8 cellular contexts compared by ENCODE assay signal in the genomic region with DNA sequence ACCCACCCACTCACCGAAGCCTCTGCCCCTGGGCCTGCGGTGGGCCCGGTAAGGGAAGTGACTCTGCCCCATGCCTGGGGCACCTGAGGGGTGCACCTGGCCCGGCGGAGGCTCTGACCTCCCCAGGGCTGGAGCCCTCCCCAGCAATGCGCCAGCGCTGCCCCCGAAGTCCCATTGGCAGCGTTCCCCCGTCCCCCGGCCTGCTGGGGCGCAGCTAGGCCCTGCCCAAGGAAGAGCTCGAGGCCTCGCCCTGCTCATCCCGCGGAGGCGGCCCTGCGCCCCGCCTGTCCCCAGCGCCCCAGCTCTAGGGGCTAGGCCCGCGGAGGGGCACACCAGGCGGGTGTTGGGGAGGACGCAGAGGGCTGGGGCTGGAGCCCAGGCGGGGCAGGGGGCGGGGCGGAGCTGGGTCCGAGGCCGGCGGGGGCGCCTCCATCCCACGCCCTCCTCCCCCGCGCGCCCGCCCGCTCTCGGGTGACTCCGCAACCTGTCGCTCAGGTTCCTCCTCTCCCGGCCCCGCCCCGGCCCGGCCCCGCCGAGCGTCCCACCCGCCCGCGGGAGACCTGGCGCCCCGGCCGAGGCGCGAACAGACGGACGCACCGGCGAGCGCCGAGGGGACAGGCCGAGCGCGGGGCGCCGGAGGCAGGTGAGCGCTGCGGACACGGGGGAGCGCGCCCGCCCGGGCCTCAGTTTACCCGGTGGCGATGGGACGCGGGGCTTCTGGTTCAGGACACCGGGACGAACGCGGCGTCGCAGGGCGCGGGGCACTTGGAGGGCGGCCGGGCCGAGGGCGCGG. TPM values are rescaled to one million over a fixed set of nuclear protein-coding genes. Genes with fewer than 3 reads are reported as not detected.
DNase-seq lines count a peak whose midpoint lies in the region; ATAC-seq, FAIRE-seq and TF ChIP-seq lines count a peak whose summit lies in the region.

A gene (plus strand): TSS at position 586 of the 793 bp plus-strand sequence. CDS start 3,177 bp downstream, outside the sequence.

- H3K36me3 ChIP-seq in Peyer's patch (peaks cover 0 to 19% (median 0%) of the 10 kb centered on the region in 3 donors), pancreas (peaks cover 0 to 4% (median 0%) of the 10 kb centered on the region in 3 donors)

- no peaks in the 10 kb centered on the region for H3K9me3 Mint-ChIP-seq in T-helper 2 cell treated with Interferon-gamma antibody and Interleukin-4, amounts not matched to agents 5 μg/mL and 100 μg/mL, for 36 hours

- peak; percentile 16 for DNase-seq in EH (ENCODE audit: low read depth)
- peak in 2 of 3 donors; percentile 89 to 94 for DNase-seq in Peyer's patch
- no peak for DNase-seq in fibroblast of villous mesenchyme (ENCODE audit: low read depth)
- peak; percentile 70 to 89 (median 85) for DNase-seq in pancreas
- DNase-seq in NCI-H524 (lab: John Stamatoyannopoulos, UW): no peak
- DNase-seq in AG20443 (ENCODE audit: low spot score): no peak
- DNase-seq in T-helper 2 cell treated with Interferon-gamma antibody and Interleukin-4, amounts not matched to agents 5 μg/mL and 100 μg/mL, for 36 hours (ENCODE audit: low spot score): no peak

- 2 to 3% methylated on average over 66 to 87 of the region's 90 CpGs for WGBS in pancreas, 2 donors

- H3K4me3 ChIP-seq in Peyer's patch: peak within 1 kb of the TSS; percentile 44 to 81 (median 63)
- H3K4me3 ChIP-seq in fibroblast of villous mesenchyme (ENCODE audit: low read depth, low read length): peak within 1 kb of the TSS; percentile 80
- peak within 1 kb of the TSS; percentile 57 to 85 (median 82) for H3K4me3 ChIP-seq in pancreas

- peaks cover 14% of the 10 kb centered on the region for H3K27me3 Mint-ChIP-seq in T-helper 2 cell treated with Interferon-gamma antibody and Interleukin-4, amounts not matched to agents 5 μg/mL and 100 μg/mL, for 36 hours (ENCODE audit: low read depth)

- intact Hi-C loops in pancreas (cut with DNase I): no loop called here

- TF ChIP-seq POLR2A in Peyer's patch (IDR thresholded peaks at IDR 0.05): peak; percentile 45 to 66

- peaks cover 6% of the 10 kb centered on the region for H3K36me3 Mint-ChIP-seq in T-helper 2 cell treated with Interferon-gamma antibody and Interleukin-4, amounts not matched to agents 5 μg/mL and 100 μg/mL, for 36 hours (ENCODE audit: low read depth)

- no peak within 1 kb of the TSS for H3K4me3 Mint-ChIP-seq in T-helper 2 cell treated with Interferon-gamma antibody and Interleukin-4, amounts not matched to agents 5 μg/mL and 100 μg/mL, for 36 hours

- H3K4me1 Mint-ChIP-seq in T-helper 2 cell treated with Interferon-gamma antibody and Interleukin-4, amounts not matched to agents 5 μg/mL and 100 μg/mL, for 36 hours (ENCODE audit: low read depth): peaks cover 2% of the 10 kb centered on the region

- ATAC-seq in pancreas (peak; percentile 45 to 56 (median 53)), HG02642 (IDR thresholded peaks at IDR 0.05; ENCODE audit: poor library complexity, unreplicated experiment) (no peak)

- H3K9me3 ChIP-seq in Peyer's patch (no peaks in the 10 kb centered on the region), pancreas (no peaks in the 10 kb centered on the region)

- TF ChIP-seq CTCF in Peyer's patch (IDR thresholded peaks at IDR 0.05): no peak
- no peak for TF ChIP-seq CTCF in fibroblast of villous mesenchyme (IDR thresholded peaks at IDR 0.05; ENCODE audit: insufficient read depth, low read depth, low read length)
- no peak for TF ChIP-seq CTCF in pancreas (IDR thresholded peaks at IDR 0.05)

- peaks cover 0 to 83% (median 21%) of the 10 kb centered on the region in 4 donors for H3K4me1 ChIP-seq in Peyer's patch
- H3K4me1 ChIP-seq in pancreas: peaks cover 24 to 42% (median 31%) of the 10 kb centered on the region in 3 donors

- no peak within 1 kb of the TSS for H3K27ac Mint-ChIP-seq in T-helper 2 cell treated with Interferon-gamma antibody and Interleukin-4, amounts not matched to agents 5 μg/mL and 100 μg/mL, for 36 hours

- H3K27me3 ChIP-seq in Peyer's patch: no peaks in the 10 kb centered on the region
- H3K27me3 ChIP-seq in pancreas: no peaks in the 10 kb centered on the region

- no peak for FAIRE-seq in pancreas (lab: Jason Lieb, UNC)

- H3K27ac ChIP-seq in Peyer's patch (peak within 1 kb of the TSS; percentile 55 to 98 (median 94)), pancreas (peak within 1 kb of the TSS; percentile 79 to 93 (median 85))

RNA-seq across cellular contexts. Expression of the gene that starts here (rescaled TPM):
- total RNA-seq in Peyer's patch (100 to 1,000 TPM; 258 to 710 (median 672) TPM), fibroblast of villous mesenchyme (42.5 and 55.3 TPM in 2 replicates), pancreas (100 to 1,000 TPM in 2 of 6 donors, 10 to 100 TPM in 4; 58.1 to 113 (median 71.1) TPM)
- polyA plus RNA-seq in pancreas: 100 to 1,000 TPM; 249 to 286 TPM

Comparison
In these comparisons a context has a peak if more than half of its experiments do, and no peak if none do; other contexts are left out.
1. DNase-seq: peak in EH (single experiment), Peyer's patch (2 of 3) and pancreas (6 of 6); none in fibroblast of villous mesenchyme (single experiment), NCI-H524 (0 of 2), AG20443 (single experiment) and T-helper 2 cell treated with Interferon-gamma antibody and Interleukin-4, amounts not matched to agents 5 μg/mL and 100 μg/mL, for 36 hours (single experiment).
2. Peak in every context shown above with its lines, with median percentiles within 50 percentile points of each other: H3K4me3 ChIP-seq.